Comparison of ENCODE assay signal across 1 cellular context in genomic region chr2:216108967-216109921, GRCh38.
TF ChIP-seq lines count a peak whose summit lies in the region.

Gene XRCC5 (plus strand): TSS chr2:216109348. CDS start chr2:216109437, 89 bp downstream.

TF ChIP-seq in HepG2, 621 proteins besides CTCF, POLR2A, EP300 and RAD21 (continued from another document and continues in another):
- TF ChIP-seq ZNF407 (CRISPR knock-in tag; IDR thresholded peaks at IDR 0.05; ENCODE audit: not compliant biosample characterization): no peak
- TF ChIP-seq, protein P1, sequence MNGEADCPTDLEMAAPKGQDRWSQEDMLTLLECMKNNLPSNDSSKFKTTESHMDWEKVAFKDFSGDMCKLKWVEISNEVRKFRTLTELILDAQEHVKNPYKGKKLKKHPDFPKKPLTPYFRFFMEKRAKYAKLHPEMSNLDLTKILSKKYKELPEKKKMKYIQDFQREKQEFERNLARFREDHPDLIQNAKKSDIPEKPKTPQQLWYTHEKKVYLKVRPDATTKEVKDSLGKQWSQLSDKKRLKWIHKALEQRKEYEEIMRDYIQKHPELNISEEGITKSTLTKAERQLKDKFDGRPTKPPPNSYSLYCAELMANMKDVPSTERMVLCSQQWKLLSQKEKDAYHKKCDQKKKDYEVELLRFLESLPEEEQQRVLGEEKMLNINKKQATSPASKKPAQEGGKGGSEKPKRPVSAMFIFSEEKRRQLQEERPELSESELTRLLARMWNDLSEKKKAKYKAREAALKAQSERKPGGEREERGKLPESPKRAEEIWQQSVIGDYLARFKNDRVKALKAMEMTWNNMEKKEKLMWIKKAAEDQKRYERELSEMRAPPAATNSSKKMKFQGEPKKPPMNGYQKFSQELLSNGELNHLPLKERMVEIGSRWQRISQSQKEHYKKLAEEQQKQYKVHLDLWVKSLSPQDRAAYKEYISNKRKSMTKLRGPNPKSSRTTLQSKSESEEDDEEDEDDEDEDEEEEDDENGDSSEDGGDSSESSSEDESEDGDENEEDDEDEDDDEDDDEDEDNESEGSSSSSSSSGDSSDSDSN (CRISPR knock-in tag; IDR thresholded peaks at IDR 0.05): peak; percentile 84
- TF ChIP-seq WIZ (CRISPR knock-in tag; IDR thresholded peaks at IDR 0.05): peak; percentile 86
- TF ChIP-seq ZBTB3 (CRISPR knock-in tag; IDR thresholded peaks at IDR 0.05; ENCODE audit: borderline replicate concordance, low read depth): no peak
- TF ChIP-seq ATF6 (CRISPR knock-in tag; conservative IDR thresholded peaks at IDR 0.05): no peak; the same call in 1 of the 2 replicates
- peak; percentile 65; the same call in 1 of the 2 replicates for TF ChIP-seq ZMYM3 (CRISPR knock-in tag; IDR thresholded peaks at IDR 0.05)
- no peak for TF ChIP-seq ATF1 (CRISPR knock-in tag; IDR thresholded peaks at IDR 0.05)
- 0 out of 2 replicates have a peak, but pooled peaks have one; percentile 66 for TF ChIP-seq ESRRA (CRISPR knock-in tag; IDR thresholded peaks at IDR 0.05; ENCODE audit: low read depth)
- TF ChIP-seq ZFP90 (CRISPR knock-in tag; IDR thresholded peaks at IDR 0.05; ENCODE audit: borderline replicate concordance): peak; percentile 77; the same call in 1 of the 2 replicates
- TF ChIP-seq NR3C1 (CRISPR knock-in tag; IDR thresholded peaks at IDR 0.05): no peak
- TF ChIP-seq STAT6 (CRISPR knock-in tag; IDR thresholded peaks at IDR 0.05; ENCODE audit: borderline replicate concordance): peak; percentile 92; the same call in 1 of the 2 replicates
- TF ChIP-seq BRF2 (CRISPR knock-in tag; IDR thresholded peaks at IDR 0.05): peak; percentile 30; the same call in 1 of the 2 replicates
- TF ChIP-seq MEF2D (CRISPR knock-in tag; IDR thresholded peaks at IDR 0.05): peak; percentile 86
- TF ChIP-seq TBX2 (CRISPR knock-in tag; IDR thresholded peaks at IDR 0.05; ENCODE audit: borderline replicate concordance): peak; percentile 96
- peak; percentile 28; the same call in 1 of the 2 replicates for TF ChIP-seq PAWR (CRISPR knock-in tag; IDR thresholded peaks at IDR 0.05; ENCODE audit: borderline replicate concordance)
- no peak for TF ChIP-seq SOX13 (IDR thresholded peaks at IDR 0.05)
- peak in 1 of 2 experiments; percentile 59; a peak in 2 of 4 replicates for TF ChIP-seq SOX13 (CRISPR knock-in tag; conservative IDR thresholded peaks at IDR 0.05 in 1 of 2, IDR thresholded peaks at IDR 0.05 in 1 of 2)
- peak; percentile 99 for TF ChIP-seq ZNF781 (CRISPR knock-in tag; IDR thresholded peaks at IDR 0.05; ENCODE audit: borderline replicate concordance, not compliant biosample characterization)
- TF ChIP-seq, protein P2, sequence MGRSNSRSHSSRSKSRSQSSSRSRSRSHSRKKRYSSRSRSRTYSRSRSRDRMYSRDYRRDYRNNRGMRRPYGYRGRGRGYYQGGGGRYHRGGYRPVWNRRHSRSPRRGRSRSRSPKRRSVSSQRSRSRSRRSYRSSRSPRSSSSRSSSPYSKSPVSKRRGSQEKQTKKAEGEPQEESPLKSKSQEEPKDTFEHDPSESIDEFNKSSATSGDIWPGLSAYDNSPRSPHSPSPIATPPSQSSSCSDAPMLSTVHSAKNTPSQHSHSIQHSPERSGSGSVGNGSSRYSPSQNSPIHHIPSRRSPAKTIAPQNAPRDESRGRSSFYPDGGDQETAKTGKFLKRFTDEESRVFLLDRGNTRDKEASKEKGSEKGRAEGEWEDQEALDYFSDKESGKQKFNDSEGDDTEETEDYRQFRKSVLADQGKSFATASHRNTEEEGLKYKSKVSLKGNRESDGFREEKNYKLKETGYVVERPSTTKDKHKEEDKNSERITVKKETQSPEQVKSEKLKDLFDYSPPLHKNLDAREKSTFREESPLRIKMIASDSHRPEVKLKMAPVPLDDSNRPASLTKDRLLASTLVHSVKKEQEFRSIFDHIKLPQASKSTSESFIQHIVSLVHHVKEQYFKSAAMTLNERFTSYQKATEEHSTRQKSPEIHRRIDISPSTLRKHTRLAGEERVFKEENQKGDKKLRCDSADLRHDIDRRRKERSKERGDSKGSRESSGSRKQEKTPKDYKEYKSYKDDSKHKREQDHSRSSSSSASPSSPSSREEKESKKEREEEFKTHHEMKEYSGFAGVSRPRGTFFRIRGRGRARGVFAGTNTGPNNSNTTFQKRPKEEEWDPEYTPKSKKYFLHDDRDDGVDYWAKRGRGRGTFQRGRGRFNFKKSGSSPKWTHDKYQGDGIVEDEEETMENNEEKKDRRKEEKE (IDR thresholded peaks at IDR 0.05): no peak
- peak; percentile 92 for TF ChIP-seq ZNF317 (CRISPR knock-in tag; IDR thresholded peaks at IDR 0.05)
- no peak; the same call in 1 of the 2 replicates for TF ChIP-seq ARHGAP35 (CRISPR knock-in tag; IDR thresholded peaks at IDR 0.05; ENCODE audit: borderline replicate concordance)
- TF ChIP-seq SOX6 (IDR thresholded peaks at IDR 0.05): no peak
- TF ChIP-seq SOX6 (CRISPR knock-in tag; IDR thresholded peaks at IDR 0.05): peak; percentile 73
- peak; percentile 86 for TF ChIP-seq MED1 (CRISPR knock-in tag; IDR thresholded peaks at IDR 0.05)
- TF ChIP-seq ZKSCAN1 (IDR thresholded peaks at IDR 0.05; ENCODE audit: low read length): 0 out of 2 replicates have a peak, but pooled peaks have one; percentile 50
- TF ChIP-seq SIX1 (CRISPR knock-in tag; IDR thresholded peaks at IDR 0.05; ENCODE audit: borderline replicate concordance): peak; percentile 55; the same call in 1 of the 2 replicates
- peak; percentile 97 for TF ChIP-seq ZNF33B (CRISPR knock-in tag; IDR thresholded peaks at IDR 0.05)
- peak; percentile 98 for TF ChIP-seq PHF20 (CRISPR knock-in tag; IDR thresholded peaks at IDR 0.05)
- no peak; the same call in 1 of the 2 replicates for TF ChIP-seq PATZ1 (CRISPR knock-in tag; IDR thresholded peaks at IDR 0.05)
- peak; percentile 92; the same call in 1 of the 2 replicates for TF ChIP-seq ARNT2 (CRISPR knock-in tag; IDR thresholded peaks at IDR 0.05; ENCODE audit: low read depth)
- TF ChIP-seq SMAD3 (CRISPR knock-in tag; IDR thresholded peaks at IDR 0.05): peak; percentile 87
- peak; percentile 85; the same call in 1 of the 2 replicates for TF ChIP-seq KAT7 (CRISPR knock-in tag; IDR thresholded peaks at IDR 0.05; ENCODE audit: borderline replicate concordance)
